19 cellular contexts compared by ENCODE assay signal in genomic region chr17:48718162-48718780, GRCh38. TPM values are rescaled to one million over a fixed set of nuclear protein-coding genes. Genes with fewer than 3 reads are reported as not detected.
DNase-seq lines count a peak whose midpoint lies in the region; ATAC-seq and TF ChIP-seq lines count a peak whose summit lies in the region.
"Had no signal": no experiment of that assay in that cellular context is flagged by ENCODE, and none has a peak within 500 bp of the region (broad histone marks: within the 10 kb centered on the region; RNA-seq: fewer than 3 reads in every experiment).

No MANE protein-coding gene starts in this region.

- DNase-seq in AG09309 (ENCODE audit: low read depth) (no peak), cortex of kidney (lab: John Stamatoyannopoulos, UW) (no peak), NCI-H510A (lab: John Stamatoyannopoulos, UW) (no peak), sciatic nerve (ENCODE audit: low spot score) (no peak), NCI-H146 (lab: John Stamatoyannopoulos, UW) (no peak)
- DNase-seq in naive thymus-derived CD4-positive, alpha-beta T cell, result no peak
- DNase-seq: amygdala; dorsolateral prefrontal cortex; NCI-H2081; ovary; stimulated activated CD4-positive, alpha-beta T cell treated with anti-CD3 and anti-CD28 coated beads, Interleukin-1b, Interleukin-23, amount 100 ng/mL, for 48 hours had no signal

- H3K4me3 Mint-ChIP-seq in brain, result peak overlapping the region in 3 of 5 experiments; percentile 49 to 83 (median 75)
- peak overlapping the region in 8 of 10 donors; percentile 14 to 73 (median 50) for H3K4me3 Mint-ChIP-seq in naive thymus-derived CD4-positive, alpha-beta T cell
- H3K4me3 Mint-ChIP-seq: stimulated activated memory B cell treated with anti-CD40 and anti-IgM and Interleukin-4, amounts not matched to agents 10 μg/mL and 1 μg/mL and 100 μg/mL, for 72 hours had no signal

- no peaks in the 10 kb centered on the region for H3K9me3 ChIP-seq in HEK293 (ENCODE audit: control insufficient read depth, insufficient read depth, low read depth, low read length)
- no peaks in the 10 kb centered on the region for H3K9me3 ChIP-seq in naive thymus-derived CD4-positive, alpha-beta T cell (ENCODE audit: control insufficient read depth in 2 of 3, low read length in 3 of 3)
- H3K9me3 ChIP-seq: gastroesophageal sphincter, left lung had no signal

- no peaks in the 10 kb centered on the region for H3K36me3 Mint-ChIP-seq in brain
- peaks cover 0 to 8% (median 0%) of the 10 kb centered on the region in 5 donors for H3K36me3 Mint-ChIP-seq in naive thymus-derived CD4-positive, alpha-beta T cell
- H3K36me3 Mint-ChIP-seq: CD4-positive, CD25-positive, alpha-beta regulatory T cell; stimulated activated memory B cell treated with anti-CD40 and anti-IgM and Interleukin-4, amounts not matched to agents 10 μg/mL and 1 μg/mL and 100 μg/mL, for 72 hours had no signal

- no peaks in the 10 kb centered on the region for H3K36me3 ChIP-seq in HEK293 (ENCODE audit: control insufficient read depth in 2 of 2, insufficient read depth in 1 of 2, low read length in 2 of 2)
- H3K36me3 ChIP-seq in naive thymus-derived CD4-positive, alpha-beta T cell (ENCODE audit: control insufficient read depth in 2 of 3, insufficient read depth in 3 of 3, low read length in 3 of 3), result no peaks in the 10 kb centered on the region
- H3K36me3 ChIP-seq: gastroesophageal sphincter, left lung, ovary had no signal

- H3K27ac Mint-ChIP-seq in brain, result peak overlapping the region in 1 of 5 experiments; percentile 74
- peak overlapping the region in 4 of 9 donors; percentile 30 to 78 (median 66) for H3K27ac Mint-ChIP-seq in naive thymus-derived CD4-positive, alpha-beta T cell
- H3K27ac Mint-ChIP-seq: stimulated activated memory B cell treated with anti-CD40 and anti-IgM and Interleukin-4, amounts not matched to agents 10 μg/mL and 1 μg/mL and 100 μg/mL, for 72 hours had no signal

- H3K4me3 ChIP-seq in AG09309 (ENCODE audit: control insufficient read depth, low read depth, low read length) (peak overlapping the region; percentile 41), HEK293 (ENCODE audit: low read depth, low read length) (peak overlapping the region; percentile 32)
- no peak overlapping the region for H3K4me3 ChIP-seq in naive thymus-derived CD4-positive, alpha-beta T cell (ENCODE audit: low read length)
- H3K4me3 ChIP-seq: dorsolateral prefrontal cortex, gastroesophageal sphincter, left lung, ovary had no signal

- no peak for ATAC-seq in naive thymus-derived CD4-positive, alpha-beta T cell
- no peak for ATAC-seq in sciatic nerve
- ATAC-seq: gastroesophageal sphincter; left lung; stimulated activated memory B cell treated with anti-CD40 and anti-IgM and Interleukin-4, amounts not matched to agents 10 μg/mL and 1 μg/mL and 100 μg/mL, for 72 hours had no signal

- POLR2A ChIA-PET in HEK293 (lab: Yijun Ruan, JAX), result interaction anchor here (1.0 kb wide), 1 partner anchor 10 kb away, joined by 3 read pairs; the partner anchor contains the start of gene HOXB13
- POLR2A ChIA-PET in naive thymus-derived CD4-positive, alpha-beta T cell (lab: Charles Lee), result interaction anchor here (0.7 kb wide), 1 partner anchor 215 kb away, joined by 3 read pairs; no protein-coding TSS in a partner anchor

- intact Hi-C loops in naive thymus-derived CD4-positive, alpha-beta T cell (cut with micrococcal nuclease), result loop anchor here in 1 of 2 donors (2.0 kb wide), 1 partner anchor 17 kb away; no protein-coding TSS in a partner anchor
- intact Hi-C loops in sciatic nerve (cut with DNase I), result no loop called here

- no peak for TF ChIP-seq CTCF in AG09309 (IDR thresholded peaks at IDR 0.05; ENCODE audit: control insufficient read depth, insufficient read depth, low read depth, low read length, missing control alignments)
- TF ChIP-seq CTCF in HEK293 (tag by site-specific recombination; IDR thresholded peaks at IDR 0.05), result no peak
- TF ChIP-seq CTCF in brain (conservative IDR thresholded peaks at IDR 0.05), result no peak

- peaks cover 13% of the 10 kb centered on the region for H3K4me1 Mint-ChIP-seq in brain
- peaks cover 2 to 41% (median 21%) of the 10 kb centered on the region in 7 donors for H3K4me1 Mint-ChIP-seq in naive thymus-derived CD4-positive, alpha-beta T cell

- peaks cover 100% of the 10 kb centered on the region for H3K27me3 Mint-ChIP-seq in brain
- H3K27me3 Mint-ChIP-seq in naive thymus-derived CD4-positive, alpha-beta T cell, result peaks cover 61 to 96% (median 81%) of the 10 kb centered on the region in 5 donors

- peaks cover 31 to 57% of the 10 kb centered on the region in 2 donors for H3K27me3 ChIP-seq in naive thymus-derived CD4-positive, alpha-beta T cell (ENCODE audit: control insufficient read depth in 2 of 2, insufficient read depth in 2 of 2, low read length in 2 of 2)
- H3K27me3 ChIP-seq: ovary had no signal

- H3K27ac ChIP-seq in HEK293 (ENCODE audit: extremely low read depth, low read depth, low read length), result no peak overlapping the region
- H3K27ac ChIP-seq in naive thymus-derived CD4-positive, alpha-beta T cell (ENCODE audit: low read depth, low read length), result no peak overlapping the region
- H3K27ac ChIP-seq: dorsolateral prefrontal cortex, gastroesophageal sphincter, left lung, ovary had no signal

- no peaks in the 10 kb centered on the region for H3K4me1 ChIP-seq in HEK293 (ENCODE audit: control insufficient read depth, insufficient read depth, low read length)
- peaks cover 2 to 14% of the 10 kb centered on the region in 2 donors for H3K4me1 ChIP-seq in naive thymus-derived CD4-positive, alpha-beta T cell (ENCODE audit: control insufficient read depth in 2 of 2, insufficient read depth in 2 of 2, low read length in 2 of 2)

- CTCF ChIA-PET in HEK293 (lab: Yijun Ruan, JAX), result interaction anchor here (0.9 to 14.1 kb wide), 8 partner anchors 8 to 166 kb away, joined by 3 to 246 read pairs (median 4); no protein-coding TSS in a partner anchor
- CTCF ChIA-PET in naive thymus-derived CD4-positive, alpha-beta T cell (lab: Charles Lee), result interaction anchor here (0.6 kb wide), 1 partner anchor 202 kb away, joined by 3 read pairs; no protein-coding TSS in a partner anchor

- peaks cover 0 to 5% (median 0%) of the 10 kb centered on the region in 5 experiments for H3K9me3 Mint-ChIP-seq in brain
- H3K9me3 Mint-ChIP-seq in naive thymus-derived CD4-positive, alpha-beta T cell, result peaks cover 0 to 21% (median 5%) of the 10 kb centered on the region in 11 donors
- H3K9me3 Mint-ChIP-seq: stimulated activated memory B cell treated with anti-CD40 and anti-IgM and Interleukin-4, amounts not matched to agents 10 μg/mL and 1 μg/mL and 100 μg/mL, for 72 hours had no signal

TF ChIP-seq in HEK293, 187 proteins besides CTCF, POLR2A, EP300 and RAD21 (continues in another document):
- no peak for TF ChIP-seq ZNF292 (tag by site-specific recombination; IDR thresholded peaks at IDR 0.05; ENCODE audit: borderline replicate concordance, low read depth)
- TF ChIP-seq ZNF19 (tag by site-specific recombination; IDR thresholded peaks at IDR 0.05; ENCODE audit: low read depth), result no peak
- TF ChIP-seq ATF2 (tag by site-specific recombination; IDR thresholded peaks at IDR 0.05; ENCODE audit: low read depth), result no peak
- no peak for TF ChIP-seq ZNF266 (tag by site-specific recombination; IDR thresholded peaks at IDR 0.05; ENCODE audit: low read depth)
- TF ChIP-seq ZSCAN23 (tag by site-specific recombination; IDR thresholded peaks at IDR 0.05), result no peak
- TF ChIP-seq GLIS2 (tag by site-specific recombination; IDR thresholded peaks at IDR 0.05), result no peak
- no peak for TF ChIP-seq ZFP37 (tag by site-specific recombination; IDR thresholded peaks at IDR 0.05)
- no peak for TF ChIP-seq ZNF677 (tag by site-specific recombination; IDR thresholded peaks at IDR 0.05)
- no peak for TF ChIP-seq ZNF112 (tag by site-specific recombination; IDR thresholded peaks at IDR 0.05)
- TF ChIP-seq HOXC10 (CRISPR knock-in tag; IDR thresholded peaks at IDR 0.05), result no peak
- TF ChIP-seq AEBP2 (tag by site-specific recombination; IDR thresholded peaks at IDR 0.05; ENCODE audit: borderline replicate concordance), result no peak
- no peak for TF ChIP-seq ZNF239 (tag by site-specific recombination; IDR thresholded peaks at IDR 0.05)
- no peak for TF ChIP-seq ZNF768 (tag by site-specific recombination; IDR thresholded peaks at IDR 0.05)
- no peak for TF ChIP-seq ZNF157 (tag by site-specific recombination; IDR thresholded peaks at IDR 0.05)

RNA-seq across cellular contexts. Expression of gene PRAC1, which starts 4.0 kb away (rescaled TPM):
- polyA plus RNA-seq in brain (ENCODE audit: insufficient read depth, low read depth, low replicate concordance), result not detected
- not detected for total RNA-seq in naive thymus-derived CD4-positive, alpha-beta T cell
- not detected for polyA plus RNA-seq in naive thymus-derived CD4-positive, alpha-beta T cell
- total RNA-seq in sciatic nerve, result not detected
- total RNA-seq: activated CD8-positive, alpha-beta memory T cell treated with anti-CD3 and anti-CD28 coated beads for 36 hours; CD4-positive, CD25-positive, alpha-beta regulatory T cell; dorsolateral prefrontal cortex; gastroesophageal sphincter; left lung; LHCN-M2; ovary had no signal
- polyA plus RNA-seq: CD4-positive, CD25-positive, alpha-beta regulatory T cell; ovary had no signal

RNA-seq across cellular contexts. Expression of gene PRAC2, which starts 4.7 kb away (rescaled TPM):
- polyA plus RNA-seq in brain (ENCODE audit: insufficient read depth, low read depth, low replicate concordance), result not detected
- not detected for total RNA-seq in naive thymus-derived CD4-positive, alpha-beta T cell
- not detected for polyA plus RNA-seq in naive thymus-derived CD4-positive, alpha-beta T cell
- not detected for total RNA-seq in sciatic nerve
- total RNA-seq: activated CD8-positive, alpha-beta memory T cell treated with anti-CD3 and anti-CD28 coated beads for 36 hours; CD4-positive, CD25-positive, alpha-beta regulatory T cell; dorsolateral prefrontal cortex; gastroesophageal sphincter; left lung; LHCN-M2; ovary had no signal
- polyA plus RNA-seq: CD4-positive, CD25-positive, alpha-beta regulatory T cell; ovary had no signal

RNA-seq across cellular contexts. Expression of gene HOXB13, which starts 10.3 kb away (rescaled TPM):
- polyA plus RNA-seq in brain (ENCODE audit: insufficient read depth, low read depth, low replicate concordance), result not detected
- total RNA-seq in naive thymus-derived CD4-positive, alpha-beta T cell, result not detected
- polyA plus RNA-seq in naive thymus-derived CD4-positive, alpha-beta T cell, result not detected
- not detected for total RNA-seq in sciatic nerve
- total RNA-seq: activated CD8-positive, alpha-beta memory T cell treated with anti-CD3 and anti-CD28 coated beads for 36 hours; CD4-positive, CD25-positive, alpha-beta regulatory T cell; dorsolateral prefrontal cortex; gastroesophageal sphincter; left lung had no signal
- polyA plus RNA-seq: CD4-positive, CD25-positive, alpha-beta regulatory T cell; ovary had no signal
